In the genomic region with DNA sequence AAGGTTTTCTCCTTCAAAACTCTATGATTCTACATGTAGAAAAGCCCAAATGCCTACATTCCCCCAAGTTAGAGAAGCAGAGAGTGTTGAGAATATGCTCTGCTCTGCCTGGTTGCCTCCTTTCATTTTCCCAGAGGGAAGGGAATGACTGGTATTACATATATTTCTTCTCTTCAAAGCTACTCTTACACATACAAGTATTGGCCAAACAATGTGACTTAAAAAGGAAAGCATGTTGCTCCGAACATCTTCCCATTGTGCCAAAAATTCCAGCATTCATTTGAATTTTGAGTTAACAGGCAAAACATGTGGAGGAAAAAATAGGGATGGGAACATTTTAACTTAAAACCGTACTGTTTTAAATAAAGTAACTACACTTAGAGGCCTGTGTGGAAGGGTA, we compare ENCODE assay signal across 28 cellular contexts.
"Had no signal": no experiment of that assay in that cellular context is flagged by ENCODE, and none has a peak within 500 bp of the region (broad histone marks: within the 10 kb centered on the region; RNA-seq: fewer than 3 reads in every experiment).

No MANE protein-coding gene starts in this region.

- H3K4me1 ChIP-seq: adrenal gland, body of pancreas, Peyer's patch, SJCRH30 had no signal

- H3K9ac ChIP-seq: SK-N-SH had no signal

- H3K9me3 Mint-ChIP-seq: activated CD4-positive, alpha-beta memory T cell treated with anti-CD3 and anti-CD28 coated beads, Interleukin-2, amount 10 ng/mL, durations not matched to agents 7 days and 5 days; activated naive CD4-positive, alpha-beta T cell treated with anti-CD3 and anti-CD28 coated beads, Interleukin-2, amount 10 ng/mL, durations not matched to agents 7 days and 5 days; activated T-helper 2 cell treated with anti-CD3 and anti-CD28 coated beads, Interferon-gamma antibody, Interleukin-2, Interleukin-4, amounts not matched to agents 10 μg/mL and 5 μg/mL and 100 μg/mL, durations not matched to agents 14 hours and 24 hours and 36 hours had no signal

- ATAC-seq: activated CD4-positive, alpha-beta T cell treated with anti-CD3 and anti-CD28 coated beads for 36 hours; body of pancreas had no signal

- H3K4me3 ChIP-seq: adrenal gland, body of pancreas, MG63, Peyer's patch, SJCRH30 had no signal

- H3K36me3 ChIP-seq: adrenal gland had no signal

- H3K36me3 Mint-ChIP-seq: activated naive CD4-positive, alpha-beta T cell treated with anti-CD3 and anti-CD28 coated beads, Interleukin-2, amount 10 ng/mL, durations not matched to agents 7 days and 5 days had no signal

- H3K27me3 ChIP-seq: adrenal gland, body of pancreas, MG63, Peyer's patch, SJCRH30 had no signal

- H3K27ac Mint-ChIP-seq: activated CD4-positive, alpha-beta memory T cell treated with anti-CD3 and anti-CD28 coated beads, Interleukin-2, amount 10 ng/mL, durations not matched to agents 7 days and 5 days; activated CD4-positive, alpha-beta T cell treated with anti-CD3 and anti-CD28 coated beads for 36 hours; activated naive CD4-positive, alpha-beta T cell treated with anti-CD3 and anti-CD28 coated beads, Interleukin-2, amount 10 ng/mL, durations not matched to agents 7 days and 5 days; activated naive CD8-positive, alpha-beta T cell treated with anti-CD3 and anti-CD28 coated beads for 36 hours; activated T-helper 2 cell treated with anti-CD3 and anti-CD28 coated beads, Interferon-gamma antibody, Interleukin-2, Interleukin-4, amounts not matched to agents 10 μg/mL and 5 μg/mL and 100 μg/mL, durations not matched to agents 14 hours and 24 hours and 36 hours had no signal

- H3K4me3 Mint-ChIP-seq: activated CD4-positive, alpha-beta memory T cell treated with anti-CD3 and anti-CD28 coated beads, Interleukin-2, amount 10 ng/mL, durations not matched to agents 7 days and 5 days; activated CD4-positive, alpha-beta T cell treated with anti-CD3 and anti-CD28 coated beads for 36 hours; activated naive CD4-positive, alpha-beta T cell treated with anti-CD3 and anti-CD28 coated beads, Interleukin-2, amount 10 ng/mL, durations not matched to agents 7 days and 5 days; activated naive CD8-positive, alpha-beta T cell treated with anti-CD3 and anti-CD28 coated beads for 36 hours had no signal

- H3K4me1 Mint-ChIP-seq: activated CD4-positive, alpha-beta memory T cell treated with anti-CD3 and anti-CD28 coated beads, Interleukin-2, amount 10 ng/mL, durations not matched to agents 7 days and 5 days; activated naive CD4-positive, alpha-beta T cell treated with anti-CD3 and anti-CD28 coated beads, Interleukin-2, amount 10 ng/mL, durations not matched to agents 7 days and 5 days had no signal

- H3K9me3 ChIP-seq: adrenal gland, body of pancreas, MG63, Peyer's patch, SJCRH30, SK-N-SH had no signal

- DNase-seq: activated CD4-positive, alpha-beta memory T cell treated with anti-CD3 and anti-CD28 coated beads, Interleukin-2, amount 10 ng/mL, durations not matched to agents 7 days and 5 days; activated CD4-positive, alpha-beta T cell treated with anti-CD3 and anti-CD28 coated beads for 36 hours; activated CD4-positive, alpha-beta T cell treated with anti-CD3 and anti-CD28 coated beads, Interleukin-2, amount 50 U/mL, for 1 hour; activated gamma-delta T cell treated with Interleukin-2 at 50 U/mL for 16 hours; activated naive CD4-positive, alpha-beta T cell treated with anti-CD3 and anti-CD28 coated beads, Interleukin-2, amount 10 ng/mL, durations not matched to agents 7 days and 5 days; activated naive CD8-positive, alpha-beta T cell treated with anti-CD3 and anti-CD28 coated beads for 36 hours; activated T-cell treated with anti-CD3 and anti-CD28 coated beads for 4 hours; activated T-cell treated with anti-CD3 and anti-CD28 coated beads, Interleukin-2, amount 50 U/mL, for 48 hours; adrenal gland; anterior cingulate cortex; body of pancreas; central memory CD4-positive, alpha-beta T cell; MG63; MV-4-11; NCI-H1092 treated with DMSO at 0.1 percent for 48 hours; NCI-H1417 treated with DMSO at 0.1 percent for 48 hours; NCI-H1694; NCI-H2029 treated with DMSO at 0.1 percent for 48 hours; NCI-H345; NCI-H510A; Peyer's patch; Right ventricle myocardium superior; SJCRH30; SK-N-SH; T-helper 1 cell had no signal

- H3K27me3 Mint-ChIP-seq: activated naive CD4-positive, alpha-beta T cell treated with anti-CD3 and anti-CD28 coated beads, Interleukin-2, amount 10 ng/mL, durations not matched to agents 7 days and 5 days had no signal

- H3K4me2 ChIP-seq: SK-N-SH had no signal

- H3K27ac ChIP-seq: adrenal gland, body of pancreas, Peyer's patch, RWPE1, SJCRH30, VCaP had no signal
